Comparison of ENCODE assay signal across 33 cellular contexts in the genomic region with DNA sequence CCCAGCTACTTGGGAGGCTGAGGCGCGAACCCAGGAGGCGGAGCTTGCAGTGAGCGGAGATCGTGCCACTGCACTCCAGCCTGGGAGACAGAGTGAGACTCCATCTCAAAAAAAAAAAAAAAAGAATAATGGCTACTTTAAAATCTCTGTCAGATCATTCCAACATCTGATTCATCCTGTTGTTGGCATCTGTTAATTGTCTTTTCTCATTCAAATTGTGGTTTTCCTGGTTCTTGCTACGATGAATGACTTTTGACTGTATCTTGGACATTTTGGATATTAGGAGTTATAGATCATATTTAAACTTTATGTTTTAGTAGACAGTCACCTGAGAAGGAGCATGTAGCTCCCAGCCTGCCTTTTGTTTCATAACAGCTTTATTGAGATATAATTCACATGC. TPM values are rescaled to one million over a fixed set of nuclear protein-coding genes. Genes with fewer than 3 reads are reported as not detected.
DNase-seq lines count a peak whose midpoint lies in the region; FAIRE-seq and TF ChIP-seq lines count a peak whose summit lies in the region.
"Had no signal": no experiment of that assay in that cellular context is flagged by ENCODE, and none has a peak within 500 bp of the region (broad histone marks: within the 10 kb centered on the region; RNA-seq: fewer than 3 reads in every experiment).

No MANE protein-coding gene starts in this region.

- peak; percentile 17 for DNase-seq in AG20443 (ENCODE audit: low spot score)
- DNase-seq in HS-5 (ENCODE audit: low read depth), result peak; percentile 16
- DNase-seq in astrocyte (ENCODE audit: low read depth), result peak; percentile 47
- DNase-seq in neural crest cell (ENCODE audit: low read depth, low spot score), result no peak
- no peak for DNase-seq in islet precursor cell
- no peak for DNase-seq in G401 (ENCODE audit: low spot score)
- DNase-seq in HT-29 (ENCODE audit: low spot score), result no peak
- DNase-seq in NOMO-1 treated with DMSO at 0.1 percent for 48 hours (lab: John Stamatoyannopoulos, UW; ENCODE audit: unreplicated experiment), result no peak
- DNase-seq: activated CD4-positive, alpha-beta memory T cell treated with anti-CD3 and anti-CD28 coated beads, Interleukin-2, amount 10 ng/mL, durations not matched to agents 7 days and 5 days; activated CD8-positive, alpha-beta memory T cell treated with anti-CD3 and anti-CD28 coated beads, Interleukin-2, amount 50 U/mL, for 48 hours; activated naive CD8-positive, alpha-beta T cell treated with anti-CD3 and anti-CD28 coated beads, Interleukin-2, amount 10 ng/mL, durations not matched to agents 7 days and 5 days; central memory CD4-positive, alpha-beta T cell; COR-L47; cortex of kidney; DMS53; gastrocnemius medialis; kidney glomerular epithelial cell; MG63; midbrain; natural killer cell; NCI-H1930; NCI-H524 treated with DMSO at 0.1 percent for 48 hours; NK-92 treated with Interleukin-12 subunit alpha and Interleukin-12 subunit beta, amount 100 ng/mL, for 24 hours; occipital lobe; SHP77; substantia nigra; upper lobe of left lung had no signal

- H3K27ac Mint-ChIP-seq in astrocyte (ENCODE audit: unreplicated experiment), result no peak overlapping the region
- no peak overlapping the region for H3K27ac Mint-ChIP-seq in neural crest cell (ENCODE audit: unreplicated experiment)
- H3K27ac Mint-ChIP-seq: activated CD4-positive, alpha-beta memory T cell treated with anti-CD3 and anti-CD28 coated beads, Interleukin-2, amount 10 ng/mL, durations not matched to agents 7 days and 5 days; stimulated activated memory B cell treated with anti-CD40 and anti-IgM and Interleukin-4, amounts not matched to agents 10 μg/mL and 1 μg/mL and 100 μg/mL, for 72 hours had no signal

- no peak overlapping the region for H3K27ac ChIP-seq in astrocyte (ENCODE audit: low read depth, low read length)
- H3K27ac ChIP-seq: C4-2B, gastrocnemius medialis, upper lobe of left lung had no signal

- peaks cover 66% of the 10 kb centered on the region for H3K79me2 ChIP-seq in astrocyte (ENCODE audit: insufficient read depth, low read length)

- H3K4me3 Mint-ChIP-seq in astrocyte (ENCODE audit: unreplicated experiment) (no peak overlapping the region), neural crest cell (peak overlapping the region; percentile 10)
- H3K4me3 Mint-ChIP-seq: activated CD4-positive, alpha-beta memory T cell treated with anti-CD3 and anti-CD28 coated beads, Interleukin-2, amount 10 ng/mL, durations not matched to agents 7 days and 5 days; natural killer cell; stimulated activated memory B cell treated with anti-CD40 and anti-IgM and Interleukin-4, amounts not matched to agents 10 μg/mL and 1 μg/mL and 100 μg/mL, for 72 hours had no signal

- no peak overlapping the region for H3K4me2 ChIP-seq in astrocyte (ENCODE audit: low read length)

- no peaks in the 10 kb centered on the region for H3K9me3 Mint-ChIP-seq in astrocyte (ENCODE audit: unreplicated experiment)
- H3K9me3 Mint-ChIP-seq in neural crest cell, result no peaks in the 10 kb centered on the region
- H3K9me3 Mint-ChIP-seq: activated CD4-positive, alpha-beta memory T cell treated with anti-CD3 and anti-CD28 coated beads, Interleukin-2, amount 10 ng/mL, durations not matched to agents 7 days and 5 days; activated naive CD8-positive, alpha-beta T cell treated with anti-CD3 and anti-CD28 coated beads, Interleukin-2, amount 10 ng/mL, durations not matched to agents 7 days and 5 days; activated T-helper 2 cell treated with anti-CD3 and anti-CD28 coated beads, Interferon-gamma antibody, Interleukin-2, Interleukin-4, amounts not matched to agents 10 μg/mL and 5 μg/mL and 100 μg/mL, durations not matched to agents 14 hours and 24 hours and 36 hours; natural killer cell; stimulated activated memory B cell treated with anti-CD40 and anti-IgM and Interleukin-4, amounts not matched to agents 10 μg/mL and 1 μg/mL and 100 μg/mL, for 72 hours had no signal

- no peak for FAIRE-seq in astrocyte (lab: Jason Lieb, UNC)
- FAIRE-seq: HTR-8/SVneo, K562 had no signal

- in situ Hi-C loops in G401 (cut with HindIII; ENCODE audit: low sequenced_read_pairs), result no loop called here

- H3K9ac ChIP-seq in astrocyte (ENCODE audit: low read length), result no peak overlapping the region

- H3K36me3 Mint-ChIP-seq in astrocyte (ENCODE audit: low read depth, unreplicated experiment) (peaks cover 13% of the 10 kb centered on the region), neural crest cell (ENCODE audit: low read depth) (peaks cover 5% of the 10 kb centered on the region)
- H3K36me3 Mint-ChIP-seq: natural killer cell; stimulated activated memory B cell treated with anti-CD40 and anti-IgM and Interleukin-4, amounts not matched to agents 10 μg/mL and 1 μg/mL and 100 μg/mL, for 72 hours had no signal

- peaks cover 15% of the 10 kb centered on the region for H3K4me1 Mint-ChIP-seq in astrocyte (ENCODE audit: low read depth, unreplicated experiment)
- no peaks in the 10 kb centered on the region for H3K4me1 Mint-ChIP-seq in neural crest cell
- H3K4me1 Mint-ChIP-seq: stimulated activated memory B cell treated with anti-CD40 and anti-IgM and Interleukin-4, amounts not matched to agents 10 μg/mL and 1 μg/mL and 100 μg/mL, for 72 hours had no signal

- peaks cover 8% of the 10 kb centered on the region for H3K4me1 ChIP-seq in astrocyte (ENCODE audit: insufficient read depth, low read length)
- H3K4me1 ChIP-seq: gastrocnemius medialis had no signal

- H3K27me3 Mint-ChIP-seq in astrocyte (ENCODE audit: low read depth, unreplicated experiment) (no peaks in the 10 kb centered on the region), neural crest cell (ENCODE audit: low read depth) (no peaks in the 10 kb centered on the region)
- H3K27me3 Mint-ChIP-seq: activated naive CD8-positive, alpha-beta T cell treated with anti-CD3 and anti-CD28 coated beads, Interleukin-2, amount 10 ng/mL, durations not matched to agents 7 days and 5 days; stimulated activated memory B cell treated with anti-CD40 and anti-IgM and Interleukin-4, amounts not matched to agents 10 μg/mL and 1 μg/mL and 100 μg/mL, for 72 hours had no signal

- H3K9me3 ChIP-seq in astrocyte (ENCODE audit: insufficient read depth, low read depth, low read length), result no peaks in the 10 kb centered on the region
- H3K9me3 ChIP-seq: gastrocnemius medialis, MG63, upper lobe of left lung had no signal

- no peak overlapping the region for H2AFZ ChIP-seq in astrocyte (ENCODE audit: low read depth, low read length)

- TF ChIP-seq CTCF in astrocyte (IDR thresholded peaks at IDR 0.05; ENCODE audit: insufficient read depth, low read depth, low read length) (no peak), neural crest cell (conservative IDR thresholded peaks at IDR 0.05) (no peak)

- no peak overlapping the region for H3K4me3 ChIP-seq in astrocyte (ENCODE audit: insufficient read depth, low read depth, low read length)
- H3K4me3 ChIP-seq: gastrocnemius medialis, K562, MG63, skin epidermis, upper lobe of left lung had no signal

- no peaks in the 10 kb centered on the region for H3K36me3 ChIP-seq in astrocyte (ENCODE audit: insufficient read depth, low read length)
- H3K36me3 ChIP-seq: gastrocnemius medialis, MG63, upper lobe of left lung had no signal

- no peaks in the 10 kb centered on the region for H3K27me3 ChIP-seq in astrocyte (ENCODE audit: insufficient read depth, low read length)
- H3K27me3 ChIP-seq: gastrocnemius medialis, MG63, upper lobe of left lung had no signal

- H4K20me1 ChIP-seq in astrocyte (ENCODE audit: insufficient read depth, low read length), result peaks cover 26% of the 10 kb centered on the region

RNA-seq across cellular contexts. Expression of a gene that starts 8.5 kb away (rescaled TPM):
- total RNA-seq in astrocyte (36.5 and 40.2 TPM in 2 replicates), neural crest cell (18.6 and 21.9 TPM in 2 replicates)
- 24.4 and 46.7 TPM in 2 replicates for total RNA-seq in G401 (2014; rRNA removed; shearing (Covaris generic))
- 0.41 and 1.0 TPM in 2 replicates for total RNA-seq in HT-29 (2014; rRNA removed; shearing (Covaris generic))

Comparison
In these comparisons a context has a peak if more than half of its experiments do, and no peak if none do; other contexts are left out.
1. DNase-seq: peak in AG20443 (single experiment), HS-5 (single experiment) and astrocyte (single experiment); none in neural crest cell (single experiment), islet precursor cell (single experiment), G401 (single experiment), HT-29 (single experiment) and NOMO-1 treated with DMSO at 0.1 percent for 48 hours (single experiment).